In the genomic region with DNA sequence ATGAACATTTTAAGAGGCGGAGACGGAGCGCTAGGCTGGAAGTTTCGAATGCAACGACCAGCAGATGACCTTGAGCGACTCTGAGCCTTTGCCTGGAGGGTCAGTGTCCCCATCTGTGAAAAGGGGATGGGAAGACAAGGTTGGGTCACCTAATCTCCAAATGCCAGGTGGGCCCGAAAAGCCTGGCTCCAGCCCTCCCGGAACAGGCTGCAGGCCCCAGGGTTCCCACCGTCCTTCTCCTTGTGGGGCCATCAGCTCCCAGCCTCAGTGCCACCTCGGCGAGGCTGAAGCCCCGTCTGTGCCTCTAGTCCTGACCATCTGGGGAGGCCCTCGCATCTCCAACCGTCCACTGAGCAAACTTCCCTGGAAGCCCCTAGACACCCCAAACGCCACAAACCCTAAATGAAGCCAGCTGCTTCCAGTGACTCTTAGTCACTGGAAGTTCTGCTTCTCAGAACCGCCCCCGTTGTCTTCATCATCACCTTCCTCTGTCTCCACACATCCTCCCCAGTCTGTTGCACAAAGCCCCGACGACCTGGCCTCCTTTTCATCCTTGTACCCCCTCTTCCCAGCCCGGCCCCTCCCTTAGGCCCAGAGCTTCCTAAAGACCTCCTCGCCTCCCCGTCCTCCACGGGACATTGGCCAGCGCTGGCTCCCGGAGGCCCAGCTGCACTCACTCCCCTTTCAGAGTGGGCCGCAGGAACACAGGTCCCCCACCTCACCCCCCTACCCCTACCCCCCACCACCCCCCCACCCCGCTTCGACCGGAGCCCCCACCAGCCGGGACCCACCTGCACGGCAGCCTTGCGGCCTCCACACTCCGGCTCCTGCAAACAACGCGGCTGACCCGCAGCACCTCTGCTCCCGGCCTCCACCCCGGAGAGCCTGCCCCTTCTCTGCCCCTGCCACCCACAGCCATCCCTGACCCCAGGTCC, we compare ENCODE assay signal across 9 cellular contexts. TPM values are rescaled to one million over a fixed set of nuclear protein-coding genes. Genes with fewer than 3 reads are reported as not detected.
DNase-seq lines count a peak whose midpoint lies in the region; ATAC-seq, FAIRE-seq and TF ChIP-seq lines count a peak whose summit lies in the region.
"Had no signal": no experiment of that assay in that cellular context is flagged by ENCODE, and none has a peak within 500 bp of the region (broad histone marks: within the 10 kb centered on the region; RNA-seq: fewer than 3 reads in every experiment).

No MANE protein-coding gene starts in this region.

- H3K27ac ChIP-seq in H1 (ENCODE audit: low read depth, low read length) (no peak overlapping the region), aorta (ENCODE audit: low read depth in 1 of 2, low read length in 2 of 2) (peak overlapping the region; percentile 20 to 95)

- POLR2A ChIA-PET in H1 (lab: Charles Lee; ENCODE audit: partially characterized antibody) = interaction anchor here (0.8 kb wide), 1 partner anchor 13 kb away, joined by 3 read pairs; no protein-coding TSS in a partner anchor
- POLR2A ChIA-PET in naive thymus-derived CD8-positive, alpha-beta T cell (lab: Charles Lee) = no interaction called here

- no peaks in the 10 kb centered on the region for H3K9me3 ChIP-seq in H1 (ENCODE audit: insufficient read depth in 2 of 2, low read depth in 1 of 2, low read length in 1 of 2)
- no peaks in the 10 kb centered on the region for H3K9me3 ChIP-seq in aorta (ENCODE audit: control insufficient read depth, low read length)

- H3K4me2 ChIP-seq in H1 (ENCODE audit: insufficient read depth in 1 of 2, low read depth in 2 of 2, low read length in 2 of 2) = peak overlapping the region; percentile 83 to 86

- no peak overlapping the region for H2BK120ac ChIP-seq in H1 (replicated peaks; ENCODE audit: low read depth, low read length)

- CTCF ChIA-PET in H1 (lab: Charles Lee; ENCODE audit: partially characterized antibody) = interaction anchor here (1.1 kb wide), 1 partner anchor 98 kb away, joined by 3 read pairs; no protein-coding TSS in a partner anchor

- no peak for TF ChIP-seq CTCF in H1 (IDR thresholded peaks at IDR 0.05; ENCODE audit: control extremely low read depth in 1 of 3, insufficient read depth in 1 of 3, low read depth in 1 of 3, low read length in 3 of 3)

- H2BK15ac ChIP-seq in H1 (ENCODE audit: low read length) = no peak overlapping the region; the same call in 1 of the 2 replicates

- H3K14ac ChIP-seq in H1 (ENCODE audit: insufficient read length) = no peak overlapping the region

- H3K4ac ChIP-seq in H1 (replicated peaks; ENCODE audit: insufficient read length, low read depth, low read length) = no peak overlapping the region

- H3K9me3 Mint-ChIP-seq in activated naive CD4-positive, alpha-beta T cell treated with anti-CD3 and anti-CD28 coated beads, Interleukin-2, amount 50 U/mL, for 24 hours = no peaks in the 10 kb centered on the region
- peaks cover 0 to 3% (median 0%) of the 10 kb centered on the region in 9 donors for H3K9me3 Mint-ChIP-seq in naive thymus-derived CD8-positive, alpha-beta T cell

- H2BK12ac ChIP-seq in H1 (ENCODE audit: low read depth, low read length) = no peak overlapping the region

- WGBS in H1 (ENCODE audit: extremely low coverage in 1 of 2, insufficient coverage in 1 of 2, insufficient read length in 1 of 2, insufficient replicate concordance in 2 of 2, low coverage in 1 of 2, low lambda C conversion rate in 2 of 2, missing lambda C conversion rate in 1 of 2), 2 experiments = 70% methylated on average over 25 of the region's 38 CpGs; no CpG with 5 or more reads in 1 of the 2 experiments
- WGBS in aorta, 2 donors = 42 to 61% methylated on average over 26 to 38 of the region's 38 CpGs

- no peak overlapping the region for H2AK5ac ChIP-seq in H1 (ENCODE audit: low read depth, low read length)

- TF ChIP-seq EP300 in H1 (IDR thresholded peaks at IDR 0.05; ENCODE audit: borderline replicate concordance in 1 of 2, low read depth in 2 of 2, low read length in 2 of 2) = no peak

- H4K20me1 ChIP-seq in H1 (replicated peaks in 1 of 2; ENCODE audit: control insufficient read depth in 1 of 2, insufficient read depth in 2 of 2, low read length in 2 of 2) = peaks cover 6 to 10% of the 10 kb centered on the region in 2 experiments

- H3K4me3 Mint-ChIP-seq in activated naive CD4-positive, alpha-beta T cell treated with anti-CD3 and anti-CD28 coated beads, Interleukin-2, amount 50 U/mL, for 24 hours = peak overlapping the region; percentile 63
- H3K4me3 Mint-ChIP-seq in naive thymus-derived CD8-positive, alpha-beta T cell = peak overlapping the region in 9 of 10 donors; percentile 31 to 68 (median 62)

- no peaks in the 10 kb centered on the region for H3K36me3 Mint-ChIP-seq in activated naive CD4-positive, alpha-beta T cell treated with anti-CD3 and anti-CD28 coated beads, Interleukin-2, amount 50 U/mL, for 24 hours
- peaks cover 0 to 6% (median 4%) of the 10 kb centered on the region in 3 donors for H3K36me3 Mint-ChIP-seq in naive thymus-derived CD8-positive, alpha-beta T cell

- H3K27me3 ChIP-seq in H1 (replicated peaks in 1 of 4; ENCODE audit: control insufficient read depth in 3 of 4, extremely low read depth in 1 of 4, insufficient read depth in 3 of 4, low read length in 3 of 4) (peaks cover 0 to 12% (median 7%) of the 10 kb centered on the region in 4 experiments; a peak in 3 of 7 replicates), aorta (ENCODE audit: control insufficient read depth in 1 of 2, insufficient read depth in 2 of 2, low read length in 1 of 2) (no peaks in the 10 kb centered on the region)

- H3K27ac Mint-ChIP-seq in activated naive CD4-positive, alpha-beta T cell treated with anti-CD3 and anti-CD28 coated beads, Interleukin-2, amount 50 U/mL, for 24 hours = no peak overlapping the region
- H3K27ac Mint-ChIP-seq in naive thymus-derived CD8-positive, alpha-beta T cell = no peak overlapping the region

- H3K4me1 Mint-ChIP-seq in activated naive CD4-positive, alpha-beta T cell treated with anti-CD3 and anti-CD28 coated beads, Interleukin-2, amount 50 U/mL, for 24 hours = peaks cover 5% of the 10 kb centered on the region
- peaks cover 3 to 13% (median 6%) of the 10 kb centered on the region in 4 donors for H3K4me1 Mint-ChIP-seq in naive thymus-derived CD8-positive, alpha-beta T cell

- intact Hi-C loops in aorta (cut with DNase I) = loop anchor here in 1 of 2 donors (5.0 kb wide), 1 partner anchor 97 kb away; no protein-coding TSS in a partner anchor

- H2BK5ac ChIP-seq in H1 (ENCODE audit: low read depth, low read length) = no peak overlapping the region

- peak overlapping the region; percentile 63 for H2AFZ ChIP-seq in H1 (ENCODE audit: low read length)

- H3K36me3 ChIP-seq in H1 (ENCODE audit: control insufficient read depth in 2 of 4, insufficient read depth in 4 of 4, low read length in 3 of 4) (no peaks in the 10 kb centered on the region), aorta (ENCODE audit: control insufficient read depth in 1 of 2, insufficient read depth in 2 of 2, low read length in 1 of 2) (no peaks in the 10 kb centered on the region)

- no peak overlapping the region for H2BK20ac ChIP-seq in H1 (ENCODE audit: low read length)

- H3K9ac ChIP-seq in H1 (replicated peaks in 1 of 4; ENCODE audit: extremely low read depth in 1 of 4, low read depth in 3 of 4, low read length in 3 of 4) = peak overlapping the region in 2 of 4 experiments; percentile 27 to 29; a peak in 2 of 7 replicates

- H3K23me2 ChIP-seq in H1 (ENCODE audit: low read depth, low read length) = peaks cover 8% of the 10 kb centered on the region; the same call in 1 of the 2 replicates

- FAIRE-seq in H1 (lab: Jason Lieb, UNC) = no peak
- FAIRE-seq: islet of Langerhans had no signal

- no peak for ATAC-seq in naive thymus-derived CD8-positive, alpha-beta T cell
- ATAC-seq in aorta (ENCODE audit: low FRiP score) (peak; percentile 17), HG02642 (IDR thresholded peaks at IDR 0.05; ENCODE audit: poor library complexity, unreplicated experiment) (no peak), GM18519 (IDR thresholded peaks at IDR 0.05; ENCODE audit: low FRiP score, unreplicated experiment) (no peak)

- H4K8ac ChIP-seq in H1 (ENCODE audit: extremely low read depth, insufficient read depth, low read length) = peak overlapping the region; percentile 86; the same call in 1 of the 2 replicates

- no peak overlapping the region for H4K5ac ChIP-seq in H1 (ENCODE audit: insufficient read length, low read depth, low read length)

- H3K79me1 ChIP-seq in H1 (ENCODE audit: low read depth, low read length) = peaks cover 5% of the 10 kb centered on the region

- TF ChIP-seq POLR2A in H1 (IDR thresholded peaks at IDR 0.05; ENCODE audit: control extremely low read depth in 1 of 2, low read depth in 2 of 2, low read length in 2 of 2) = no peak

- H3K4me1 ChIP-seq in H1 (replicated peaks in 1 of 4; ENCODE audit: control insufficient read depth in 3 of 4, insufficient read depth in 4 of 4, low read length in 3 of 4) (peaks cover 0 to 7% (median 3%) of the 10 kb centered on the region in 4 experiments; a peak in 3 of 7 replicates), aorta (ENCODE audit: control insufficient read depth in 1 of 2, insufficient read depth in 2 of 2, low read length in 2 of 2) (no peaks in the 10 kb centered on the region)

- H3K4me3 ChIP-seq in H1 (ENCODE audit: extremely low read depth in 1 of 4, insufficient read depth in 2 of 4, low read depth in 3 of 4, low read length in 4 of 4) (peak overlapping the region; percentile 44 to 86 (median 56)), aorta (ENCODE audit: low read length in 2 of 2) (peak overlapping the region; percentile 75 to 81)

- TF ChIP-seq RAD21 in H1 (IDR thresholded peaks at IDR 0.05 in 1 of 2, conservative IDR thresholded peaks at IDR 0.05 in 1 of 2; ENCODE audit: low read depth in 2 of 2, low read length in 2 of 2) = no peak

- no peak for DNase-seq in activated naive CD4-positive, alpha-beta T cell treated with Interleukin-2 at 50 U/mL for 16 hours
- DNase-seq in H1 (ENCODE audit: low read depth in 1 of 2, low spot score in 2 of 2) (no peak), aorta (peak in 1 of 2 donors; percentile 76), NK-92 (lab: John Stamatoyannopoulos, UW; ENCODE audit: unreplicated experiment) (no peak)
- DNase-seq in naive thymus-derived CD8-positive, alpha-beta T cell = no peak

- H3K18ac ChIP-seq in H1 (ENCODE audit: extremely low read depth, low read length) = peak overlapping the region; percentile 19; the same call in 1 of the 2 replicates

- no peak overlapping the region for H3K56ac ChIP-seq in H1 (replicated peaks; ENCODE audit: insufficient read length, low read depth, low read length)

- H3K27me3 Mint-ChIP-seq in activated naive CD4-positive, alpha-beta T cell treated with anti-CD3 and anti-CD28 coated beads, Interleukin-2, amount 50 U/mL, for 24 hours = peaks cover 34% of the 10 kb centered on the region
- peaks cover 26 to 66% (median 44%) of the 10 kb centered on the region in 5 donors for H3K27me3 Mint-ChIP-seq in naive thymus-derived CD8-positive, alpha-beta T cell

- H3K23ac ChIP-seq in H1 (ENCODE audit: insufficient read length) = no peak overlapping the region

- H4K91ac ChIP-seq in H1 (replicated peaks; ENCODE audit: insufficient read length, low read length) = no peak overlapping the region

- peaks cover 0 to 20% of the 10 kb centered on the region in 2 experiments; a peak in 2 of 4 replicates for H3K79me2 ChIP-seq in H1 (ENCODE audit: control insufficient read depth in 1 of 2, insufficient read depth in 2 of 2, low read length in 2 of 2)

RNA-seq across cellular contexts. Expression of a gene that starts 1.0 kb away (rescaled TPM):
- total RNA-seq in H1 (2021; fragmentation: NEBNext Ultra II Directional; extraction: Animal tissue kit (Norgen Biotek cat#: 25700)) = 8.8 and 9.3 TPM in 2 replicates
- polyA plus RNA-seq in H1 (2011; rRNA removed) (3.8 and 6.1 TPM in 2 replicates), aorta (1 to 10 TPM; 6.4 to 9.0 TPM)
- polyA plus RNA-seq in H1 (2011; cell fraction: cytosol; rRNA removed) = 3.8 TPM
- 13.3 TPM for polyA plus RNA-seq in H1 (2011; cell fraction: nucleus; rRNA removed)
- polyA plus RNA-seq in H1 (2012, experiment 1 of 2) = 5.4 to 6.5 TPM (median 6.2 TPM) in 4 replicates
- polyA plus RNA-seq in H1 (2012, experiment 2 of 2) = 1.4 TPM
- polyA plus RNA-seq in H1 (2013, experiment 1 of 2) = 3.3 TPM
- 3.0 TPM for polyA plus RNA-seq in H1 (2013, experiment 2 of 2)
- polyA minus RNA-seq in H1 (2011; rRNA and poly(A)+ RNA removed) = 8.7 and 9.7 TPM in 2 replicates
- 6.4 TPM for polyA minus RNA-seq in H1 (2011; cell fraction: cytosol; rRNA and poly(A)+ RNA removed)
- polyA minus RNA-seq in H1 (2011; cell fraction: nucleus; rRNA and poly(A)+ RNA removed) = 11.3 TPM
- 1 to 10 TPM; 3.8 to 3.9 TPM for total RNA-seq in naive thymus-derived CD8-positive, alpha-beta T cell
- 1 to 10 TPM in 1 of 3 donors, under 1 TPM in 2; 0.32 to 1.2 (median 0.76) TPM for polyA plus RNA-seq in naive thymus-derived CD8-positive, alpha-beta T cell
- 10 to 100 TPM; 38.7 to 40.2 TPM for total RNA-seq in aorta
